17 cellular contexts compared by ENCODE assay signal in the genomic region with DNA sequence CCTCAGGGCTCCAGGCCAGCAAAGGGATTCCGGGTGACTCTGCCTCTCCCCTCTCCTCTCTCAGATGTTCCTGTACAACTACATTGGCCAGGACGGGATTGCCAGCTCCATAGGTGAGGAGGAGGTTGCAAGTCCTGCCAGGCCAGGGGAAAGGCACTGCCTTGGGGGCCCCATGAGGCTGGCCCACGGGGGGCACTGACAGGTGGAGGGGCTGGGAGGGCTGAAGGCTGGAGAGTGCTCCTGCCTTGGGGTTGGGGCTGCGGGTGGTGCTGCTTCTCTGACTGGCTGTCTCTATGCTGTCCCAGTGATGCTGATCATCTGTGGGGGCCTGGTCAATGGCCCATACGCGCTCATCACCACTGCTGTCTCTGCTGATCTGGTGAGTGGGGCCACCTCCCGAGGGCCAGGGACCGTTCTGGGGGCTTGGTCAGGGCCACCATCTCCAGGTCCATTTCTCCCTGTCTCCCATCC. TPM values are rescaled to one million over a fixed set of nuclear protein-coding genes. Genes with fewer than 3 reads are reported as not detected.
DNase-seq lines count a peak whose midpoint lies in the region; ATAC-seq and TF ChIP-seq lines count a peak whose summit lies in the region.
"Had no signal": no experiment of that assay in that cellular context is flagged by ENCODE, and none has a peak within 500 bp of the region (broad histone marks: within the 10 kb centered on the region; RNA-seq: fewer than 3 reads in every experiment).

No MANE protein-coding gene starts in this region.

- H3K27me3 ChIP-seq in H7 (ENCODE audit: control insufficient read depth, insufficient read depth, low read length) (no peaks in the 10 kb centered on the region; the same call in 1 of the 2 replicates), neural progenitor cell (no peaks in the 10 kb centered on the region)
- H3K27me3 ChIP-seq: MG63 had no signal

- H3K36me3 Mint-ChIP-seq in activated CD8-positive, alpha-beta memory T cell treated with anti-CD3 and anti-CD28 coated beads, Interleukin-2, amount 10 ng/mL, durations not matched to agents 7 days and 5 days = no peaks in the 10 kb centered on the region
- H3K36me3 Mint-ChIP-seq in neural progenitor cell = peaks cover 2% of the 10 kb centered on the region
- H3K36me3 Mint-ChIP-seq in type B pancreatic cell = no peaks in the 10 kb centered on the region

- ATAC-seq in activated CD8-positive, alpha-beta memory T cell treated with anti-CD3 and anti-CD28 coated beads, Interleukin-2, amount 10 ng/mL, durations not matched to agents 7 days and 5 days = no peak
- ATAC-seq in HG03039 (IDR thresholded peaks at IDR 0.05; ENCODE audit: unreplicated experiment) (no peak), sciatic nerve (no peak)

- no peak overlapping the region for H2AFZ ChIP-seq in neural progenitor cell (replicated peaks)

- no peak for TF ChIP-seq CTCF in neural progenitor cell (IDR thresholded peaks at IDR 0.05)
- no peak for TF ChIP-seq CTCF in type B pancreatic cell (conservative IDR thresholded peaks at IDR 0.05)

- no peak overlapping the region for H3K9ac ChIP-seq in neural progenitor cell

- H3K4me1 ChIP-seq in neural progenitor cell = peaks cover 4% of the 10 kb centered on the region

- H3K27me3 Mint-ChIP-seq in activated CD8-positive, alpha-beta memory T cell treated with anti-CD3 and anti-CD28 coated beads, Interleukin-2, amount 10 ng/mL, durations not matched to agents 7 days and 5 days = no peaks in the 10 kb centered on the region
- peaks cover 10% of the 10 kb centered on the region for H3K27me3 Mint-ChIP-seq in neural progenitor cell (ENCODE audit: insufficient read depth, low read depth)
- H3K27me3 Mint-ChIP-seq in type B pancreatic cell = peaks cover 6% of the 10 kb centered on the region

- no peaks in the 10 kb centered on the region for H4K20me1 ChIP-seq in neural progenitor cell (ENCODE audit: low read depth)

- intact Hi-C loops in sciatic nerve (cut with DNase I) = no loop called here

- no peak overlapping the region for H3K4me3 Mint-ChIP-seq in activated CD8-positive, alpha-beta memory T cell treated with anti-CD3 and anti-CD28 coated beads, Interleukin-2, amount 10 ng/mL, durations not matched to agents 7 days and 5 days
- H3K4me3 Mint-ChIP-seq in neural progenitor cell (no peak overlapping the region), type B pancreatic cell (no peak overlapping the region)

- H3K79me2 ChIP-seq in neural progenitor cell (ENCODE audit: low read depth) = no peaks in the 10 kb centered on the region

- H3K27ac Mint-ChIP-seq in activated CD8-positive, alpha-beta memory T cell treated with anti-CD3 and anti-CD28 coated beads, Interleukin-2, amount 10 ng/mL, durations not matched to agents 7 days and 5 days = no peak overlapping the region
- H3K27ac Mint-ChIP-seq in neural progenitor cell (peak overlapping the region; percentile 47), type B pancreatic cell (peak overlapping the region; percentile 26)

- H3K36me3 ChIP-seq in H7 (replicated peaks; ENCODE audit: control insufficient read depth, insufficient read depth, low read length) (no peaks in the 10 kb centered on the region), neural progenitor cell (no peaks in the 10 kb centered on the region)
- H3K36me3 ChIP-seq: MG63 had no signal

- H3F3A ChIP-seq in neural progenitor cell (ENCODE audit: low read depth) = no peaks in the 10 kb centered on the region

- CTCF ChIA-PET in activated CD8-positive, alpha-beta memory T cell treated with anti-CD3 and anti-CD28 coated beads, Interleukin-2, amount 10 ng/mL, durations not matched to agents 7 days and 5 days (lab: Charles Lee) = no interaction called here

- H3K4me2 ChIP-seq in neural progenitor cell = no peak overlapping the region

- H3K27ac ChIP-seq in neural progenitor cell = no peak overlapping the region
- H3K27ac ChIP-seq: C4-2B had no signal

- H3K4me3 ChIP-seq in H7 (ENCODE audit: insufficient read depth, low read depth, low read length) (no peak overlapping the region), neural progenitor cell (no peak overlapping the region)
- H3K4me3 ChIP-seq: MG63 had no signal

- no peaks in the 10 kb centered on the region for H3K9me3 Mint-ChIP-seq in activated CD8-positive, alpha-beta memory T cell treated with anti-CD3 and anti-CD28 coated beads, Interleukin-2, amount 10 ng/mL, durations not matched to agents 7 days and 5 days (ENCODE audit: low read depth)
- no peaks in the 10 kb centered on the region for H3K9me3 Mint-ChIP-seq in neural progenitor cell
- no peaks in the 10 kb centered on the region for H3K9me3 Mint-ChIP-seq in type B pancreatic cell

- H3K9me3 ChIP-seq in neural progenitor cell (ENCODE audit: low read depth) = no peaks in the 10 kb centered on the region
- H3K9me3 ChIP-seq: MG63 had no signal

- no peaks in the 10 kb centered on the region for H3K4me1 Mint-ChIP-seq in activated CD8-positive, alpha-beta memory T cell treated with anti-CD3 and anti-CD28 coated beads, Interleukin-2, amount 10 ng/mL, durations not matched to agents 7 days and 5 days
- H3K4me1 Mint-ChIP-seq in neural progenitor cell = peaks cover 16% of the 10 kb centered on the region
- peaks cover 5% of the 10 kb centered on the region for H3K4me1 Mint-ChIP-seq in type B pancreatic cell (ENCODE audit: unreplicated experiment)

- DNase-seq in activated CD8-positive, alpha-beta memory T cell treated with anti-CD3 and anti-CD28 coated beads, Interleukin-2, amount 10 ng/mL, durations not matched to agents 7 days and 5 days = peak; percentile 31
- DNase-seq in activated CD8-positive, alpha-beta memory T cell treated with anti-CD3 and anti-CD28 coated beads, Interleukin-2, amount 50 U/mL, for 4 hours = no peak
- DNase-seq in H7 (peak; percentile 32), neural progenitor cell (ENCODE audit: low spot score) (no peak), type B pancreatic cell (ENCODE audit: extremely low spot score, unreplicated experiment) (no peak), sciatic nerve (ENCODE audit: low spot score) (no peak)
- DNase-seq: DMS53, GDM1, Kasumi-1, MG63, NCI-H1417, NCI-H187, NCI-H446, NCI-H526 treated with DMSO at 0.1 percent for 48 hours, Right ventricle myocardium superior had no signal

RNA-seq across cellular contexts. Expression of gene SLC37A2, which starts 21.7 kb away (rescaled TPM):
- 1 to 10 TPM in 1 of 2 experiments, under 1 TPM in 1; 0.91 to 1.1 TPM for total RNA-seq in activated CD8-positive, alpha-beta memory T cell treated with anti-CD3 and anti-CD28 coated beads, Interleukin-2, amount 10 ng/mL, durations not matched to agents 7 days and 5 days
- total RNA-seq in H7 (2014; rRNA removed; shearing (Covaris generic)) = 0.73 and 0.89 TPM in 2 replicates
- 1.4 and 3.3 TPM in 2 replicates for total RNA-seq in neural progenitor cell (ENCODE audit: low replicate concordance)
- 1.3 TPM in 2 replicates for total RNA-seq in type B pancreatic cell (ENCODE audit: low replicate concordance)
- total RNA-seq in sciatic nerve = 12.7 TPM

RNA-seq across cellular contexts. Expression of gene TMEM218, which starts 26.6 kb away (rescaled TPM):
- total RNA-seq in activated CD8-positive, alpha-beta memory T cell treated with anti-CD3 and anti-CD28 coated beads, Interleukin-2, amount 10 ng/mL, durations not matched to agents 7 days and 5 days = 10 to 100 TPM; 14.1 to 16.1 TPM
- total RNA-seq in H7 (2014; rRNA removed; shearing (Covaris generic)) = 22.7 and 31.9 TPM in 2 replicates
- total RNA-seq in neural progenitor cell (ENCODE audit: low replicate concordance) = 44.1 and 47.9 TPM in 2 replicates
- 17.2 and 33.2 TPM in 2 replicates for total RNA-seq in type B pancreatic cell (ENCODE audit: low replicate concordance)
- total RNA-seq in sciatic nerve = 15.2 TPM

Comparison
In these comparisons a context has a peak if more than half of its experiments do, and no peak if none do; other contexts are left out.
1. DNase-seq: peak in activated CD8-positive, alpha-beta memory T cell treated with anti-CD3 and anti-CD28 coated beads, Interleukin-2, amount 10 ng/mL, durations not matched to agents 7 days and 5 days (single experiment) and H7 (single experiment); none in activated CD8-positive, alpha-beta memory T cell treated with anti-CD3 and anti-CD28 coated beads, Interleukin-2, amount 50 U/mL, for 4 hours (single experiment), neural progenitor cell (single experiment), type B pancreatic cell (single experiment) and sciatic nerve (single experiment).